8 cellular contexts compared by ENCODE assay signal in genomic region chr6:139882977-139883728, GRCh38.
DNase-seq lines count a peak whose midpoint lies in the region; ATAC-seq and TF ChIP-seq lines count a peak whose summit lies in the region.

No MANE protein-coding gene starts in this region.

- H3K4me1 ChIP-seq in H9 (ENCODE audit: insufficient read depth, low read length) (peaks cover 8% of the 10 kb centered on the region; the same call in 1 of the 2 replicates), skeletal muscle tissue (ENCODE audit: control insufficient read depth in 3 of 3, insufficient read depth in 3 of 3, low read length in 3 of 3) (peaks cover 16 to 22% (median 17%) of the 10 kb centered on the region in 3 donors)

- no peak overlapping the region for H2AK5ac ChIP-seq in H9 (ENCODE audit: insufficient read length, low read length)

- peaks cover 0 to 8% (median 0%) of the 10 kb centered on the region in 3 experiments; a peak in 2 of 7 replicates for H3K36me3 Mint-ChIP-seq in H9 (ENCODE audit: insufficient read depth in 1 of 3, low read depth in 3 of 3)

- H3K4me3 ChIP-seq in fibroblast of villous mesenchyme (ENCODE audit: low read depth, low read length) (no peak overlapping the region), skeletal muscle tissue (ENCODE audit: low read length in 3 of 3) (peak overlapping the region; percentile 1 to 38 (median 3)), H7 (ENCODE audit: insufficient read depth, low read depth, low read length) (no peak overlapping the region), MG63 (no peak overlapping the region)

- WGBS in H9 (ENCODE audit: extremely low coverage, insufficient read length, low lambda C conversion rate), result no CpG with 5 or more reads among the region's 3 CpGs

- no peak overlapping the region for H3K18ac ChIP-seq in H9 (ENCODE audit: insufficient read length, low read depth, low read length)

- H3K27ac ChIP-seq in H9 (ENCODE audit: insufficient read length, low read depth, low read length) (no peak overlapping the region), skeletal muscle tissue (ENCODE audit: low read depth, low read length) (peak overlapping the region; percentile 86)

- no peaks in the 10 kb centered on the region for H3K27me3 Mint-ChIP-seq in H9 (ENCODE audit: low read depth)

- no peaks in the 10 kb centered on the region for H3K79me1 ChIP-seq in H9 (ENCODE audit: insufficient read depth, low read depth, low read length, poor library complexity, severe bottlenecking)

- no peak overlapping the region for H3T11ph ChIP-seq in H9 (ENCODE audit: low read length)

- peaks cover 2 to 4% of the 10 kb centered on the region in 2 experiments; a peak in 2 of 5 replicates for H3K9me3 Mint-ChIP-seq in H9

- H3K9me3 ChIP-seq in H9 (ENCODE audit: control insufficient read depth, low read depth, low read length) (no peaks in the 10 kb centered on the region), skeletal muscle tissue (ENCODE audit: control insufficient read depth in 3 of 3, low read length in 3 of 3) (no peaks in the 10 kb centered on the region), MG63 (no peaks in the 10 kb centered on the region)

- no peaks in the 10 kb centered on the region for H3K79me2 ChIP-seq in H9 (ENCODE audit: insufficient read depth, low read length)

- H2BK5ac ChIP-seq in H9 (ENCODE audit: insufficient read length, low read length), result no peak overlapping the region

- DNase-seq in H9, result no peak
- DNase-seq in OCI-M1 (lab: John Stamatoyannopoulos, UW), result peak; percentile 42
- DNase-seq in fibroblast of villous mesenchyme (ENCODE audit: low read depth), result peak; percentile 39
- DNase-seq in DMS53 (lab: John Stamatoyannopoulos, UW), result no peak
- no peak for DNase-seq in H7
- no peak for DNase-seq in MG63

- H2BK120ac ChIP-seq in H9 (ENCODE audit: low read depth, low read length, poor library complexity, severe bottlenecking), result no peak overlapping the region

- no peak overlapping the region for H2BK12ac ChIP-seq in H9 (ENCODE audit: insufficient read length, low read depth, low read length)

- H3K9ac ChIP-seq in H9 (ENCODE audit: extremely low read depth, insufficient read length, low read length) (no peak overlapping the region), skeletal muscle tissue (ENCODE audit: low read depth in 1 of 3, low read length in 3 of 3) (peak overlapping the region in 2 of 3 donors; percentile 60 to 63)

- H3K23ac ChIP-seq in H9 (ENCODE audit: insufficient read length, low read depth, low read length), result no peak overlapping the region

- H3K4me3 Mint-ChIP-seq in H9, result no peak overlapping the region; a peak in 1 of 5 replicates

- H3K23me2 ChIP-seq in H9 (ENCODE audit: insufficient read length, low read depth, low read length, poor library complexity, severe bottlenecking), result no peaks in the 10 kb centered on the region

- H4K5ac ChIP-seq in H9 (ENCODE audit: insufficient read length, low read depth, low read length), result no peak overlapping the region

- no peak overlapping the region for H2BK20ac ChIP-seq in H9 (ENCODE audit: low read depth, low read length, poor library complexity, severe bottlenecking)

- no peak for ATAC-seq in GM21528 (IDR thresholded peaks at IDR 0.05; ENCODE audit: low FRiP score, unreplicated experiment)

- H4K8ac ChIP-seq in H9 (replicated peaks; ENCODE audit: insufficient read length, low read depth, low read length), result no peak overlapping the region

- no peak overlapping the region for H2AFZ ChIP-seq in H9 (ENCODE audit: low read length)

- no peak overlapping the region for H4K91ac ChIP-seq in H9 (ENCODE audit: insufficient read length, low read depth, low read length)

- H3K27me3 ChIP-seq in H9 (ENCODE audit: insufficient read depth, low read length), result no peaks in the 10 kb centered on the region
- H3K27me3 ChIP-seq in skeletal muscle tissue (ENCODE audit: control insufficient read depth in 3 of 3, insufficient read depth in 3 of 3, low read length in 3 of 3), result no peaks in the 10 kb centered on the region
- no peaks in the 10 kb centered on the region for H3K27me3 ChIP-seq in H7 (ENCODE audit: control insufficient read depth, insufficient read depth, low read length)
- no peaks in the 10 kb centered on the region for H3K27me3 ChIP-seq in MG63

- H2BK15ac ChIP-seq in H9 (ENCODE audit: low read depth, low read length), result no peak overlapping the region

- H3K56ac ChIP-seq in H9 (ENCODE audit: insufficient read length, low read depth, low read length), result no peak overlapping the region

- H3K36me3 ChIP-seq in skeletal muscle tissue (ENCODE audit: control insufficient read depth in 3 of 3, insufficient read depth in 3 of 3, low read length in 3 of 3) (no peaks in the 10 kb centered on the region), H7 (replicated peaks; ENCODE audit: control insufficient read depth, insufficient read depth, low read length) (no peaks in the 10 kb centered on the region), MG63 (no peaks in the 10 kb centered on the region)

- peak overlapping the region; percentile 16 to 40 (median 18); a peak in 2 of 7 replicates for H3K27ac Mint-ChIP-seq in H9

- no peak overlapping the region for H3K4ac ChIP-seq in H9 (ENCODE audit: low read depth, low read length)

- no peak overlapping the region for H3K14ac ChIP-seq in H9 (ENCODE audit: insufficient read depth, low read length)

- H4K20me1 ChIP-seq in H9 (ENCODE audit: control insufficient read depth, insufficient read depth, insufficient read length), result no peaks in the 10 kb centered on the region

- no peak for TF ChIP-seq CTCF in H9 (conservative IDR thresholded peaks at IDR 0.05)
- TF ChIP-seq CTCF in fibroblast of villous mesenchyme (IDR thresholded peaks at IDR 0.05; ENCODE audit: insufficient read depth, low read depth, low read length), result no peak

- H3K4me2 ChIP-seq in H9 (ENCODE audit: insufficient read depth, insufficient read length, low read length), result no peak overlapping the region

- H3K4me1 Mint-ChIP-seq in H9, result peaks cover 67 to 69% of the 10 kb centered on the region in 2 experiments

Comparison
In these comparisons a context has a peak if more than half of its experiments do, and no peak if none do; other contexts are left out.
1. DNase-seq: peak in OCI-M1 (single experiment) and fibroblast of villous mesenchyme (single experiment); none in H9 (single experiment), DMS53 (single experiment), H7 (single experiment) and MG63 (single experiment).
2. H3K4me3 ChIP-seq: peak in skeletal muscle tissue (3 of 3); none in fibroblast of villous mesenchyme (single experiment), H7 (single experiment) and MG63 (single experiment).